Comparison of ENCODE assay signal across 1 cellular context in genomic region chr6:31739639-31740396, GRCh38.
TF ChIP-seq lines count a peak whose summit lies in the region.

Gene MSH5 (plus strand): TSS chr6:31740005. CDS start chr6:31740467, 462 bp downstream.

TF ChIP-seq in GM12878, 131 proteins besides CTCF, POLR2A, EP300 and RAD21 (continued from another document and continues in another):
- TF ChIP-seq IRF3 (IDR thresholded peaks at IDR 0.05) (peak; percentile 90), ZNF384 (IDR thresholded peaks at IDR 0.05; ENCODE audit: borderline replicate concordance, low read depth, low read length) (no peak), MAX (IDR thresholded peaks at IDR 0.05; ENCODE audit: low read depth, low read length) (peak; percentile 91), PKNOX1 (IDR thresholded peaks at IDR 0.05) (peak; percentile 94), ZNF207 (IDR thresholded peaks at IDR 0.05; ENCODE audit: borderline replicate concordance) (no peak), DPF2 (IDR thresholded peaks at IDR 0.05) (peak; percentile 44; the same call in 1 of the 2 replicates), EZH2 (IDR thresholded peaks at IDR 0.05; ENCODE audit: borderline replicate concordance, control insufficient read depth, low read depth, low read length) (no peak), WRNIP1 (IDR thresholded peaks at IDR 0.05; ENCODE audit: borderline replicate concordance, low read depth, low read length) (no peak), RFX5 (IDR thresholded peaks at IDR 0.05; ENCODE audit: low read depth, low read length) (peak; percentile 71), LARP7 (IDR thresholded peaks at IDR 0.05) (peak; percentile 74), ZNF622 (IDR thresholded peaks at IDR 0.05) (no peak), FOXK2 (IDR thresholded peaks at IDR 0.05) (no peak), FOS (IDR thresholded peaks at IDR 0.05; ENCODE audit: borderline replicate concordance, extremely low read depth, insufficient read length) (peak; percentile 56), PAX5 (IDR thresholded peaks at IDR 0.05; ENCODE audit: borderline replicate concordance, low read depth, low read length) (no peak), MEF2B (IDR thresholded peaks at IDR 0.05; ENCODE audit: partially characterized antibody, poor library complexity, severe bottlenecking) (no peak), RB1 (IDR thresholded peaks at IDR 0.05; ENCODE audit: borderline replicate concordance) (peak; percentile 96; the same call in 1 of the 2 replicates), SIN3A (IDR thresholded peaks at IDR 0.05; ENCODE audit: low read depth, low read length) (peak; percentile 87), SMAD5 (IDR thresholded peaks at IDR 0.05; ENCODE audit: low read depth) (peak; percentile 8), SPI1 (IDR thresholded peaks at IDR 0.05; ENCODE audit: borderline replicate concordance, insufficient read depth, low read depth, low read length) (no peak), NRF1 (conservative IDR thresholded peaks at IDR 0.05; ENCODE audit: low read depth, low read length) (peak; percentile 71), NKRF (conservative IDR thresholded peaks at IDR 0.05) (peak; percentile 96), ZNF592 (IDR thresholded peaks at IDR 0.05) (no peak), SMARCA5 (IDR thresholded peaks at IDR 0.05) (no peak), BRCA1 (IDR thresholded peaks at IDR 0.05; ENCODE audit: low read depth, low read length) (0 out of 2 replicates have a peak, but pooled peaks have one; percentile 30), MYC (IDR thresholded peaks at IDR 0.05; ENCODE audit: insufficient read depth, insufficient read length, insufficient replicate concordance, low read length, severe bottlenecking) (peak; percentile 30), NFIC (IDR thresholded peaks at IDR 0.05; ENCODE audit: low read depth, low read length) (no peak), RELA (IDR thresholded peaks at IDR 0.05; ENCODE audit: borderline replicate concordance, partially characterized antibody) (peak; percentile 11), NFYA (IDR thresholded peaks at IDR 0.05; ENCODE audit: borderline replicate concordance, low read depth, low read length) (peak; percentile 75; the same call in 1 of the 2 replicates), EED (IDR thresholded peaks at IDR 0.05; ENCODE audit: low read depth) (peak; percentile 72), BACH1 (IDR thresholded peaks at IDR 0.05; ENCODE audit: borderline replicate concordance) (peak; percentile 60; the same call in 1 of the 2 replicates), CEBPZ (IDR thresholded peaks at IDR 0.05; ENCODE audit: low read depth, low read length) (peak; percentile 72), IKZF2 (IDR thresholded peaks at IDR 0.05) (peak; percentile 48 to 68; a peak in 2 of 4 replicates), BHLHE40 (IDR thresholded peaks at IDR 0.05; ENCODE audit: borderline replicate concordance in 1 of 2, low read depth in 2 of 2, low read length in 1 of 2) (peak; percentile 90 to 97), ZBTB40 (IDR thresholded peaks at IDR 0.05; ENCODE audit: borderline replicate concordance) (peak; percentile 38; the same call in 1 of the 2 replicates), YY1 (IDR thresholded peaks at IDR 0.05; ENCODE audit: low read depth, low read length) (peak; percentile 76), MTA3 (IDR thresholded peaks at IDR 0.05; ENCODE audit: borderline replicate concordance, low read length) (no peak), USF1 (IDR thresholded peaks at IDR 0.05; ENCODE audit: borderline replicate concordance, extremely low read length, insufficient read depth, low read depth, low read length) (no peak), POU2F2 (IDR thresholded peaks at IDR 0.05; ENCODE audit: borderline replicate concordance, low read depth, low read length) (0 out of 3 replicates have a peak, but pooled peaks have one; percentile 4), ZNF274 (IDR thresholded peaks at IDR 0.05; ENCODE audit: insufficient read depth, insufficient read length) (no peak), CREM (IDR thresholded peaks at IDR 0.05; ENCODE audit: low read depth) (peak; percentile 32; the same call in 1 of the 2 replicates), CHD2 (IDR thresholded peaks at IDR 0.05; ENCODE audit: borderline replicate concordance, low read depth, low read length) (peak; percentile 93), NBN (IDR thresholded peaks at IDR 0.05) (peak; percentile 22; the same call in 1 of the 2 replicates), GATAD2B (conservative IDR thresholded peaks at IDR 0.05; ENCODE audit: low read depth) (peak; percentile 44; the same call in 1 of the 2 replicates)
